Comparison of ENCODE assay signal across 10 cellular contexts in the genomic region with DNA sequence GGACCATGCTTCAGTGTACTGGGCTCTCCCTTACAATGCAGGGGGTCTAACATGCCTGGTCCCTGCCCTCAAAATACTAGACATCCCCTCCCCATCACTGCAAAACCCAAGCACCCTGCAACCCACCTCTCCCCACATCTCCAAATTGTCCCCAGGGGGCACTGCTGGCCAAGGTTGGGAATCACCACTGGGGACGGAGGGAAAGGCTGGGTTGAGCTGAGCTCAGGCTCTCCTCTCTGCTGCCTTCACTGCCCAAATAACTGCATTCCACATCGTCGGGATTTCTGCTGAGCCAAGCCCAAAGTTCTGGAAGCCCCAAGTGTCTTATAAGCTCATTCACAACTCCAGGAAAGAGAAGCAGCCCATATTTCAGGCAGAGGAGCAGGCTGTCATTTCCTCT.
DNase-seq lines count a peak whose midpoint lies in the region; ATAC-seq and TF ChIP-seq lines count a peak whose summit lies in the region.
"Had no signal": no experiment of that assay in that cellular context is flagged by ENCODE, and none has a peak within 500 bp of the region (broad histone marks: within the 10 kb centered on the region; RNA-seq: fewer than 3 reads in every experiment).

No MANE protein-coding gene starts in this region.

- peaks cover 7% of the 10 kb centered on the region for H3K36me3 Mint-ChIP-seq in nephron (ENCODE audit: low read depth)

- no peaks in the 10 kb centered on the region for H3K27me3 Mint-ChIP-seq in nephron (ENCODE audit: low read depth)
- H3K27me3 Mint-ChIP-seq: activated B cell treated with CpG ODN at 0.5 μM for 24 hours had no signal

- H3K9me3 Mint-ChIP-seq in nephron, result no peaks in the 10 kb centered on the region
- H3K9me3 Mint-ChIP-seq: activated B cell treated with CpG ODN at 0.5 μM for 24 hours had no signal

- H3K4me3 ChIP-seq in epithelial cell of esophagus (ENCODE audit: low read length), result no peak overlapping the region
- H3K4me3 ChIP-seq: BLaER1 treated with 17β-estradiol and CSF1 and Interleukin-3, amounts not matched to agents 10 nM and 100 nM had no signal

- H3K4me3 Mint-ChIP-seq in nephron, result no peak overlapping the region
- H3K4me3 Mint-ChIP-seq: activated B cell treated with CpG ODN at 0.5 μM for 24 hours had no signal

- TF ChIP-seq CTCF in epithelial cell of esophagus (IDR thresholded peaks at IDR 0.05; ENCODE audit: insufficient read depth, low read depth, low read length, missing control alignments) (peak; percentile 55), nephron (IDR thresholded peaks at IDR 0.05; ENCODE audit: unreplicated experiment in 3 of 3) (peak in 2 of 3 experiments; percentile 21 to 23)

- ATAC-seq in GM19452 (IDR thresholded peaks at IDR 0.05; ENCODE audit: unreplicated experiment) (no peak), GM19397 (IDR thresholded peaks at IDR 0.05; ENCODE audit: unreplicated experiment) (no peak)

- H3K4me1 Mint-ChIP-seq in nephron, result peaks cover 19% of the 10 kb centered on the region
- H3K4me1 Mint-ChIP-seq: activated B cell treated with CpG ODN at 0.5 μM for 24 hours had no signal

- H3K27ac Mint-ChIP-seq in nephron, result no peak overlapping the region
- H3K27ac Mint-ChIP-seq: activated B cell treated with CpG ODN at 0.5 μM for 24 hours had no signal

- DNase-seq in NCI-H1436 (lab: John Stamatoyannopoulos, UW), result peak; percentile 3
- no peak for DNase-seq in NCI-H1436 treated with DMSO at 0.1 percent for 48 hours (lab: John Stamatoyannopoulos, UW)
- DNase-seq in MV-4-11 (lab: John Stamatoyannopoulos, UW), result peak; percentile 11
- peak; percentile 36 for DNase-seq in epithelial cell of esophagus (ENCODE audit: low read depth)
- no peak for DNase-seq in activated CD4-positive, alpha-beta T cell treated with anti-CD3 and anti-CD28 coated beads for 1 hour
- DNase-seq: activated B cell treated with CpG ODN at 0.5 μM for 24 hours had no signal

Comparison
In these comparisons a context has a peak if more than half of its experiments do, and no peak if none do; other contexts are left out.
1. DNase-seq: peak in NCI-H1436 (single experiment), MV-4-11 (single experiment) and epithelial cell of esophagus (single experiment); none in NCI-H1436 treated with DMSO at 0.1 percent for 48 hours (single experiment) and activated CD4-positive, alpha-beta T cell treated with anti-CD3 and anti-CD28 coated beads for 1 hour (single experiment).